6 cellular contexts compared by ENCODE assay signal in the genomic region with DNA sequence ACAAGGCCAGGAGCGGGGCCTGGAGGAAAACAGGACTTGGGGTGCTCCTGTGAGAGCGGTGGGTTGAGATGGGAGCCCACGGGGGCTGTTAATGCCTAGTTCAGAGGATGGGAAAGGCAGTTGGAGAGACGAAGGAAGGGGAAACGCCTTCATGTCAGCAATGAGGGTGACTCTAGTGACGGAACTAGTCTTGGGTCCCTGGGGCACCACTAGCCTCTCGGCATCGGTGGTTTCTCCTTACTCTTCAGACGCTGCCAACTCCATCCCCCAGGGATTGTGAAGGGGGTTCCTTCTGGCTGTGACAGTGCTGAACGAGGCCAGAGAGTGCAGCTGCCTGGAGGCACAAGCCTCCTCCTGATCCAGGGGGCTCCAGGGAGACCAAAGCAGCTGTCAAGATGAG. TPM values are rescaled to one million over a fixed set of nuclear protein-coding genes. Genes with fewer than 3 reads are reported as not detected.
A peak's percentile ranks its signal among the peaks of the same experiment; 100 is the strongest.
DNase-seq lines count a peak whose midpoint lies in the region; ATAC-seq and TF ChIP-seq lines count a peak whose summit lies in the region.

No MANE protein-coding gene starts in this region.

- no peak for TF ChIP-seq RAD21 in SK-N-SH (IDR thresholded peaks at IDR 0.05; ENCODE audit: low read length)

- POLR2A ChIA-PET in SK-N-SH (lab: Yijun Ruan, JAX) (interaction anchor here (1.1 kb wide), 1 partner anchor 21 kb away, joined by 4 read pairs; a partner anchor contains a TSS), GM10248 (lab: Yijun Ruan, JAX) (interaction anchor here (0.6 kb wide), 1 partner anchor 12 kb away, joined by 3 read pairs; no protein-coding TSS in a partner anchor)

- H3K4me1 ChIP-seq in SK-N-SH (ENCODE audit: control insufficient read depth in 1 of 2, insufficient read depth in 2 of 2, low read depth in 1 of 2, low read length in 1 of 2) (peaks cover 7 to 18% of the 10 kb centered on the region in 2 experiments; a peak in 2 of 4 replicates), suprapubic skin (peaks cover 27% of the 10 kb centered on the region)

- TF ChIP-seq EP300 in SK-N-SH (IDR thresholded peaks at IDR 0.05; ENCODE audit: borderline replicate concordance in 1 of 2, low read depth in 1 of 2, low read length in 1 of 2) (no peak), suprapubic skin (IDR thresholded peaks at IDR 0.05) (no peak)

- H4K20me1 ChIP-seq in SK-N-SH (ENCODE audit: insufficient read depth), result no peaks in the 10 kb centered on the region

- TF ChIP-seq POLR2A in suprapubic skin (IDR thresholded peaks at IDR 0.05), result no peak

- peaks cover 9% of the 10 kb centered on the region for H3F3A ChIP-seq in SK-N-SH (replicated peaks; ENCODE audit: insufficient read depth)

- H2AFZ ChIP-seq in SK-N-SH (ENCODE audit: low read depth), result peak overlapping the region; percentile 90

- DNase-seq in SK-N-SH (no peak), fibroblast of villous mesenchyme (ENCODE audit: low read depth) (no peak), suprapubic skin (ENCODE audit: low spot score in 2 of 2) (no peak), GM10248 (ENCODE audit: extremely low spot score) (no peak)

- H3K27me3 ChIP-seq in SK-N-SH (ENCODE audit: insufficient read depth) (no peaks in the 10 kb centered on the region), suprapubic skin (no peaks in the 10 kb centered on the region)

- H3K4me2 ChIP-seq in SK-N-SH, result peak overlapping the region; percentile 92

- H3K36me3 ChIP-seq in SK-N-SH (replicated peaks in 1 of 2; ENCODE audit: control insufficient read depth in 1 of 2, insufficient read depth in 2 of 2, low read length in 1 of 2), result no peaks in the 10 kb centered on the region
- peaks cover 8% of the 10 kb centered on the region for H3K36me3 ChIP-seq in suprapubic skin

- H3K9me2 ChIP-seq in SK-N-SH, result no peaks in the 10 kb centered on the region

- H3K27ac ChIP-seq in SK-N-SH (ENCODE audit: low read depth in 2 of 2, low read length in 1 of 2) (peak overlapping the region; percentile 41 to 74; a peak in 2 of 4 replicates), suprapubic skin (peak overlapping the region; percentile 89)

- WGBS in SK-N-SH (ENCODE audit: low lambda C conversion rate), result 50% methylated on average over 7 of the region's 10 CpGs
- WGBS in suprapubic skin, result 4% methylated on average over 10 of the region's 10 CpGs

- ATAC-seq in SK-N-SH treated with all-trans-retinoic acid at 6 μM for 48 hours (no peak), GM18502 (IDR thresholded peaks at IDR 0.05; ENCODE audit: poor library complexity, unreplicated experiment) (no peak)

- CTCF ChIA-PET in SK-N-SH (lab: Yijun Ruan, JAX), result interaction anchor here (0.8 to 5.7 kb wide), 21 partner anchors 9 to 99 kb away, joined by 3 to 54 read pairs (median 5); a partner anchor contains a TSS
- CTCF ChIA-PET in GM10248 (lab: Yijun Ruan, JAX), result interaction anchor here (1.1 to 4.6 kb wide), 12 partner anchors 8 to 80 kb away, joined by 3 to 22 read pairs (median 6); a partner anchor contains a TSS

- H3K4me3 ChIP-seq in SK-N-SH (ENCODE audit: low read depth in 2 of 2, low read length in 1 of 2) (peak overlapping the region; percentile 83 to 96), fibroblast of villous mesenchyme (ENCODE audit: low read depth, low read length) (peak overlapping the region; percentile 84), suprapubic skin (peak overlapping the region; percentile 84)

- no peaks in the 10 kb centered on the region for H3K9me3 ChIP-seq in SK-N-SH
- H3K9me3 ChIP-seq in suprapubic skin, result no peaks in the 10 kb centered on the region

- peak overlapping the region; percentile 75 for H3K9ac ChIP-seq in SK-N-SH

- peaks cover 3% of the 10 kb centered on the region; the same call in 1 of the 2 replicates for H3K79me2 ChIP-seq in SK-N-SH (ENCODE audit: insufficient read depth)

- no peak for TF ChIP-seq CTCF in SK-N-SH (IDR thresholded peaks at IDR 0.05)
- TF ChIP-seq CTCF in fibroblast of villous mesenchyme (IDR thresholded peaks at IDR 0.05; ENCODE audit: insufficient read depth, low read depth, low read length), result no peak
- no peak for TF ChIP-seq CTCF in suprapubic skin (IDR thresholded peaks at IDR 0.05)
- no peak for TF ChIP-seq CTCF in GM10248 (IDR thresholded peaks at IDR 0.05; ENCODE audit: control extremely low read depth, extremely low read depth, low read depth, missing control alignments)

TF ChIP-seq in SK-N-SH, 30 proteins besides CTCF, POLR2A, EP300 and RAD21 (continues in another document):
- no peak for TF ChIP-seq GATA2 (CRISPR knock-in tag; IDR thresholded peaks at IDR 0.05)
- TF ChIP-seq, protein P1, sequence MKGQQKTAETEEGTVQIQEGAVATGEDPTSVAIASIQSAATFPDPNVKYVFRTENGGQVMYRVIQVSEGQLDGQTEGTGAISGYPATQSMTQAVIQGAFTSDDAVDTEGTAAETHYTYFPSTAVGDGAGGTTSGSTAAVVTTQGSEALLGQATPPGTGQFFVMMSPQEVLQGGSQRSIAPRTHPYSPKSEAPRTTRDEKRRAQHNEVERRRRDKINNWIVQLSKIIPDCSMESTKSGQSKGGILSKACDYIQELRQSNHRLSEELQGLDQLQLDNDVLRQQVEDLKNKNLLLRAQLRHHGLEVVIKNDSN (IDR thresholded peaks at IDR 0.05; ENCODE audit: borderline replicate concordance, low read depth), result no peak
- TF ChIP-seq GABPA (IDR thresholded peaks at IDR 0.05; ENCODE audit: low read depth), result no peak
- no peak for TF ChIP-seq NFIC (IDR thresholded peaks at IDR 0.05; ENCODE audit: borderline replicate concordance)
- TF ChIP-seq POLR2AphosphoS5 (IDR thresholded peaks at IDR 0.05; ENCODE audit: low read depth, low read length), result no peak
- TF ChIP-seq MEF2A (IDR thresholded peaks at IDR 0.05; ENCODE audit: borderline replicate concordance, low read depth), result no peak
- no peak for TF ChIP-seq SMC3 (IDR thresholded peaks at IDR 0.05; ENCODE audit: low read depth, low read length)

TF ChIP-seq in SK-N-SH treated with all-trans-retinoic acid at 6 μM for 48 hours, 23 proteins besides CTCF, POLR2A, EP300 and RAD21:
- no peak for TF ChIP-seq ZFP30 (CRISPR knock-in tag; IDR thresholded peaks at IDR 0.05)
- TF ChIP-seq ZFP3 (CRISPR knock-in tag; IDR thresholded peaks at IDR 0.05), result no peak
- TF ChIP-seq ZNF565 (CRISPR knock-in tag; conservative IDR thresholded peaks at IDR 0.05; ENCODE audit: low read depth), result no peak
- no peak for TF ChIP-seq CSDC2 (CRISPR knock-in tag; IDR thresholded peaks at IDR 0.05)
- no peak for TF ChIP-seq ZC3H10 (CRISPR knock-in tag; IDR thresholded peaks at IDR 0.05)

RNA-seq across cellular contexts. Expression of a gene that starts 0.7 kb away (rescaled TPM):
- 18.4 and 27.0 TPM in 2 replicates for polyA plus RNA-seq in SK-N-SH (2012; rRNA removed)
- 7.1 and 10.2 TPM in 2 replicates for polyA plus RNA-seq in SK-N-SH (2012; cell fraction: cytosol; rRNA removed)
- 101 and 118 TPM in 2 replicates for polyA plus RNA-seq in SK-N-SH (2012; cell fraction: nucleus; rRNA removed)
- total RNA-seq in fibroblast of villous mesenchyme (15.1 TPM in 2 replicates), suprapubic skin (10 to 100 TPM; 27.4 to 60.8 (median 34.6) TPM)

RNA-seq across cellular contexts. Expression of a gene that starts 9.2 kb away (rescaled TPM):
- 1.2 and 1.3 TPM in 2 replicates for polyA plus RNA-seq in SK-N-SH (2012; rRNA removed)
- 0.64 TPM in 2 replicates for polyA plus RNA-seq in SK-N-SH (2012; cell fraction: cytosol; rRNA removed)
- polyA plus RNA-seq in SK-N-SH (2012; cell fraction: nucleus; rRNA removed), result 6.1 and 7.0 TPM in 2 replicates
- total RNA-seq in fibroblast of villous mesenchyme (0.97 and 1.3 TPM in 2 replicates), suprapubic skin (1 to 10 TPM in 2 of 4 donors, under 1 TPM in 2; 0.73 to 1.4 (median 1.2) TPM)

RNA-seq across cellular contexts. Expression of a gene that starts 9.6 kb away (rescaled TPM):
- 36.7 and 58.2 TPM in 2 replicates for polyA plus RNA-seq in SK-N-SH (2012; rRNA removed)
- 51.2 and 53.6 TPM in 2 replicates for polyA plus RNA-seq in SK-N-SH (2012; cell fraction: cytosol; rRNA removed)
- polyA plus RNA-seq in SK-N-SH (2012; cell fraction: nucleus; rRNA removed), result 69.6 and 72.0 TPM in 2 replicates
- total RNA-seq in fibroblast of villous mesenchyme (50.6 and 56.6 TPM in 2 replicates), suprapubic skin (100 to 1,000 TPM in 2 of 4 donors, 10 to 100 TPM in 2; 52.7 to 104 (median 97.8) TPM)

RNA-seq across cellular contexts. Expression of a gene that starts 20.6 kb away (rescaled TPM):
- polyA plus RNA-seq in SK-N-SH (2012; rRNA removed), result 122 and 133 TPM in 2 replicates
- polyA plus RNA-seq in SK-N-SH (2012; cell fraction: cytosol; rRNA removed), result 124 and 131 TPM in 2 replicates
- 148 and 166 TPM in 2 replicates for polyA plus RNA-seq in SK-N-SH (2012; cell fraction: nucleus; rRNA removed)
- total RNA-seq in fibroblast of villous mesenchyme (34.5 and 39.0 TPM in 2 replicates), suprapubic skin (10 to 100 TPM; 30.5 to 52.7 (median 47.1) TPM)

RNA-seq across cellular contexts. Expression of a gene that starts 37.2 kb away (rescaled TPM):
- 29.2 and 32.5 TPM in 2 replicates for polyA plus RNA-seq in SK-N-SH (2012; rRNA removed)
- 9.0 and 10.7 TPM in 2 replicates for polyA plus RNA-seq in SK-N-SH (2012; cell fraction: cytosol; rRNA removed)
- 214 and 261 TPM in 2 replicates for polyA plus RNA-seq in SK-N-SH (2012; cell fraction: nucleus; rRNA removed)
- 2.6 and 7.4 TPM in 2 replicates for total RNA-seq in fibroblast of villous mesenchyme
- 1 to 10 TPM; 2.0 to 4.2 (median 3.2) TPM for total RNA-seq in suprapubic skin
